ENCODE assay signal across 25 cellular contexts in the genomic region with DNA sequence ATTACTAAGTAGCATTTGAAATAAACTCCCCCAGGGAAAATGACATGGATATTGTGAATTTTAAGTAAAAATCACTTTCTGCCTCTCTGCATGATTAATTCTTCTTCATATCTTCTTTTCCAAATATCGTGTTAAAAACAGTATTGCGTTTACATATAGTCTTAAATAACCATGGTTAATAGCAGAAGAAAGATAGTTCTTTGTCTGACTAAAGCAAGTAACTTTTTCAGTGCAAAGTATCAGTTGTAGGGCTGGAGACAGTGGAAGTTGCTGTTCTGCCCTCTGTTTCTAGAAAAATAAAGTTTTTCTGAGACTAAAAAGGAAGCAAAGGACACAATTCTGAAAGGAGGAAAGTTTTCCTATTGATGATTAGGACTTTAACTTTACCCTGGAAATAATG.
DNase-seq lines count a peak whose midpoint lies in the region; ATAC-seq, FAIRE-seq and TF ChIP-seq lines count a peak whose summit lies in the region.
"Had no signal": no experiment of that assay in that cellular context is flagged by ENCODE, and none has a peak within 500 bp of the region (broad histone marks: within the 10 kb centered on the region; RNA-seq: fewer than 3 reads in every experiment).

No MANE protein-coding gene starts in this region.

- ATAC-seq in A549 (no peak), HG03469 (IDR thresholded peaks at IDR 0.05; ENCODE audit: unreplicated experiment) (no peak)
- no peak for ATAC-seq in stimulated activated memory B cell treated with anti-CD40 and anti-IgM and Interleukin-4, amounts not matched to agents 10 μg/mL and 1 μg/mL and 100 μg/mL, for 72 hours
- ATAC-seq: stimulated activated effector memory CD8-positive, alpha-beta T cell treated with anti-CD3 and anti-CD28 coated beads, Interleukin-12 subunit alpha, Interleukin-12 subunit beta, amount 100 ng/mL, for 72 hours had no signal

- no peaks in the 10 kb centered on the region for H3K79me1 ChIP-seq in H1 (ENCODE audit: low read depth, low read length)

- H3K9me3 Mint-ChIP-seq in neural progenitor cell: peaks cover 24% of the 10 kb centered on the region
- H3K9me3 Mint-ChIP-seq in stimulated activated memory B cell treated with anti-CD40 and anti-IgM and Interleukin-4, amounts not matched to agents 10 μg/mL and 1 μg/mL and 100 μg/mL, for 72 hours: peaks cover 3% of the 10 kb centered on the region
- H3K9me3 Mint-ChIP-seq: activated T-cell treated with anti-CD3 and anti-CD28 coated beads, Interleukin-2, amount 50 U/mL, for 24 hours; T-helper 1 cell treated with Interleukin-12 subunit alpha and Interleukin-12 subunit beta and Interleukin-4 antibody, amounts not matched to agents 30 μg/mL and 1 μg/mL, for 36 hours had no signal

- H3K4me1 ChIP-seq in A549 (peaks cover 12% of the 10 kb centered on the region; the same call in 1 of the 3 replicates), Loucy (ENCODE audit: insufficient read depth, low read length, poor library complexity, severe bottlenecking) (peaks cover 13% of the 10 kb centered on the region), H1 (replicated peaks in 1 of 4; ENCODE audit: control insufficient read depth in 3 of 4, insufficient read depth in 4 of 4, low read length in 3 of 4) (peaks cover 0 to 11% (median 5%) of the 10 kb centered on the region in 4 experiments; a peak in 3 of 7 replicates), neural progenitor cell (peaks cover 8% of the 10 kb centered on the region)
- H3K4me1 ChIP-seq: esophagus squamous epithelium, transverse colon had no signal

- H4K20me1 ChIP-seq in Loucy (ENCODE audit: insufficient read depth, low read length, poor library complexity, severe bottlenecking): no peaks in the 10 kb centered on the region
- H4K20me1 ChIP-seq in H1 (replicated peaks in 1 of 2; ENCODE audit: control insufficient read depth in 1 of 2, insufficient read depth in 2 of 2, low read length in 2 of 2): no peaks in the 10 kb centered on the region
- H4K20me1 ChIP-seq in neural progenitor cell (ENCODE audit: low read depth): no peaks in the 10 kb centered on the region

- CTCF ChIA-PET in A549 (lab: Yijun Ruan, JAX): interaction anchor here (2.1 kb wide), 1 partner anchor 532 kb away, joined by 4 read pairs; no protein-coding TSS in a partner anchor
- CTCF ChIA-PET in H1 (lab: Charles Lee; ENCODE audit: partially characterized antibody): interaction anchor here (1.1 kb wide), 1 partner anchor 35 kb away, joined by 3 read pairs; no protein-coding TSS in a partner anchor

- no peak overlapping the region for H3K27ac Mint-ChIP-seq in neural progenitor cell
- H3K27ac Mint-ChIP-seq in stimulated activated memory B cell treated with anti-CD40 and anti-IgM and Interleukin-4, amounts not matched to agents 10 μg/mL and 1 μg/mL and 100 μg/mL, for 72 hours: no peak overlapping the region
- H3K27ac Mint-ChIP-seq: activated T-cell treated with anti-CD3 and anti-CD28 coated beads, Interleukin-2, amount 50 U/mL, for 24 hours; stimulated activated effector memory CD8-positive, alpha-beta T cell treated with anti-CD3 and anti-CD28 coated beads, Interleukin-12 subunit alpha, Interleukin-12 subunit beta, amount 100 ng/mL, for 72 hours; T-helper 1 cell treated with Interleukin-12 subunit alpha and Interleukin-12 subunit beta and Interleukin-4 antibody, amounts not matched to agents 30 μg/mL and 1 μg/mL, for 36 hours had no signal

- TF ChIP-seq RAD21 in A549 (conservative IDR thresholded peaks at IDR 0.05 in 1 of 2, IDR thresholded peaks at IDR 0.05 in 1 of 2): no peak
- no peak for TF ChIP-seq RAD21 in H1 (IDR thresholded peaks at IDR 0.05 in 1 of 2, conservative IDR thresholded peaks at IDR 0.05 in 1 of 2; ENCODE audit: low read depth in 2 of 2, low read length in 2 of 2)

- H2AK5ac ChIP-seq in H1 (ENCODE audit: low read depth, low read length): no peak overlapping the region

- peak overlapping the region in 1 of 2 experiments; percentile 58; a peak in 1 of 6 replicates for H3K27ac ChIP-seq in A549
- H3K27ac ChIP-seq in H1 (ENCODE audit: low read depth, low read length): no peak overlapping the region
- H3K27ac ChIP-seq in neural progenitor cell: no peak overlapping the region
- H3K27ac ChIP-seq: esophagus squamous epithelium, foreskin keratinocyte, RWPE1, SK-N-MC, transverse colon had no signal

- no peak overlapping the region for H3K23ac ChIP-seq in H1 (ENCODE audit: insufficient read length)

- no peak overlapping the region for H4K5ac ChIP-seq in H1 (ENCODE audit: insufficient read length, low read depth, low read length)

- no peak overlapping the region for H2BK5ac ChIP-seq in H1 (ENCODE audit: low read depth, low read length)

- no peaks in the 10 kb centered on the region for H3K9me3 ChIP-seq in A549
- H3K9me3 ChIP-seq in Loucy (ENCODE audit: insufficient read depth, low read depth, low read length): no peaks in the 10 kb centered on the region
- no peaks in the 10 kb centered on the region for H3K9me3 ChIP-seq in H1 (ENCODE audit: insufficient read depth in 2 of 2, low read depth in 1 of 2, low read length in 1 of 2)
- H3K9me3 ChIP-seq in neural progenitor cell (ENCODE audit: low read depth): no peaks in the 10 kb centered on the region
- H3K9me3 ChIP-seq: esophagus squamous epithelium, transverse colon had no signal

- no peaks in the 10 kb centered on the region for H3F3A ChIP-seq in Loucy (ENCODE audit: low read depth)
- no peaks in the 10 kb centered on the region for H3F3A ChIP-seq in neural progenitor cell (ENCODE audit: low read depth)

- H3K36me3 ChIP-seq in Loucy (ENCODE audit: insufficient read depth, low read length): no peaks in the 10 kb centered on the region
- H3K36me3 ChIP-seq in H1 (ENCODE audit: control insufficient read depth in 2 of 4, insufficient read depth in 4 of 4, low read length in 3 of 4): no peaks in the 10 kb centered on the region
- no peaks in the 10 kb centered on the region for H3K36me3 ChIP-seq in neural progenitor cell
- H3K36me3 ChIP-seq: esophagus squamous epithelium, transverse colon had no signal

- FAIRE-seq in A549 (lab: Jason Lieb, UNC) (no peak), H1 (lab: Jason Lieb, UNC) (no peak)
- FAIRE-seq: endometrium had no signal

- no peak for DNase-seq in A549 (ENCODE audit: low read depth in 1 of 2, low spot score in 1 of 2)
- DNase-seq in H1 (ENCODE audit: low read depth in 1 of 2, low spot score in 2 of 2): no peak
- DNase-seq in neural progenitor cell (ENCODE audit: low spot score): no peak
- no peak for DNase-seq in kidney glomerular epithelial cell (lab: John Stamatoyannopoulos, UW)
- DNase-seq in LoVo (ENCODE audit: low spot score): no peak
- DNase-seq: activated gamma-delta T cell treated with Interleukin-2 at 50 U/mL for 16 hours; activated T-cell treated with anti-CD3 and anti-CD28 coated beads, Interleukin-2, amount 50 U/mL, for 24 hours; Calu3; DND-41; esophagus squamous epithelium; GF-D8; NCI-H1092; NCI-H187; NCI-H446 treated with DMSO at 0.1 percent for 48 hours; transverse colon had no signal

- H3K56ac ChIP-seq in H1 (replicated peaks; ENCODE audit: insufficient read length, low read depth, low read length): no peak overlapping the region

- TF ChIP-seq POLR2A in A549 (IDR thresholded peaks at IDR 0.05; ENCODE audit: low read length): no peak
- no peak for TF ChIP-seq POLR2A in H1 (IDR thresholded peaks at IDR 0.05; ENCODE audit: control extremely low read depth in 1 of 2, low read depth in 2 of 2, low read length in 2 of 2)

- no peak overlapping the region for H2BK15ac ChIP-seq in H1 (ENCODE audit: low read length)

- peaks cover 10% of the 10 kb centered on the region for H3K27me3 Mint-ChIP-seq in neural progenitor cell (ENCODE audit: insufficient read depth, low read depth)
- no peaks in the 10 kb centered on the region for H3K27me3 Mint-ChIP-seq in stimulated activated memory B cell treated with anti-CD40 and anti-IgM and Interleukin-4, amounts not matched to agents 10 μg/mL and 1 μg/mL and 100 μg/mL, for 72 hours
- H3K27me3 Mint-ChIP-seq: activated T-cell treated with anti-CD3 and anti-CD28 coated beads, Interleukin-2, amount 50 U/mL, for 24 hours had no signal

- no peaks in the 10 kb centered on the region for H3K27me3 ChIP-seq in Loucy (ENCODE audit: insufficient read depth, low read length, poor library complexity, severe bottlenecking)
- H3K27me3 ChIP-seq in H1 (replicated peaks in 1 of 4; ENCODE audit: control insufficient read depth in 3 of 4, extremely low read depth in 1 of 4, insufficient read depth in 3 of 4, low read length in 3 of 4): no peaks in the 10 kb centered on the region
- H3K27me3 ChIP-seq in neural progenitor cell: no peaks in the 10 kb centered on the region
- H3K27me3 ChIP-seq: esophagus squamous epithelium, foreskin keratinocyte, transverse colon had no signal

- no peak overlapping the region for H3K14ac ChIP-seq in H1 (ENCODE audit: insufficient read length)

- POLR2A ChIA-PET in A549 (lab: Yijun Ruan, JAX) (interaction anchor here (1.3 kb wide), 1 partner anchor 530 kb away, joined by 3 read pairs; no protein-coding TSS in a partner anchor), H1 (lab: Charles Lee; ENCODE audit: partially characterized antibody) (interaction anchor here (0.7 kb wide), 1 partner anchor 1542 kb away, joined by 3 read pairs; no protein-coding TSS in a partner anchor)

- peak overlapping the region; percentile 40 for H3K4me2 ChIP-seq in A549
- H3K4me2 ChIP-seq in Loucy (ENCODE audit: low read depth, low read length, poor library complexity, severe bottlenecking): no peak overlapping the region
- no peak overlapping the region for H3K4me2 ChIP-seq in H1 (ENCODE audit: insufficient read depth in 1 of 2, low read depth in 2 of 2, low read length in 2 of 2)
- H3K4me2 ChIP-seq in neural progenitor cell: no peak overlapping the region

- no peak overlapping the region for H3K4ac ChIP-seq in H1 (replicated peaks; ENCODE audit: insufficient read length, low read depth, low read length)

- H2AFZ ChIP-seq in Loucy (ENCODE audit: low read length) (peak overlapping the region; percentile 82; the same call in 1 of the 2 replicates), H1 (ENCODE audit: low read length) (peak overlapping the region; percentile 48; the same call in 1 of the 2 replicates), neural progenitor cell (replicated peaks) (peak overlapping the region; percentile 61)

- no peak overlapping the region for H4K91ac ChIP-seq in H1 (replicated peaks; ENCODE audit: insufficient read length, low read length)

- TF ChIP-seq CTCF in A549 (IDR thresholded peaks at IDR 0.05) (no peak), Loucy (conservative IDR thresholded peaks at IDR 0.05; ENCODE audit: low read length) (no peak), H1 (IDR thresholded peaks at IDR 0.05; ENCODE audit: control extremely low read depth in 1 of 3, insufficient read depth in 1 of 3, low read depth in 1 of 3, low read length in 3 of 3) (no peak), neural progenitor cell (IDR thresholded peaks at IDR 0.05) (no peak)

- no peak overlapping the region for H4K8ac ChIP-seq in H1 (ENCODE audit: extremely low read depth, insufficient read depth, low read length)

- 36% methylated on average over 2 of the region's 2 CpGs for WGBS in A549 (ENCODE audit: missing lambda C conversion rate)
- WGBS in H1 (ENCODE audit: extremely low coverage in 1 of 2, insufficient coverage in 1 of 2, insufficient read length in 1 of 2, insufficient replicate concordance in 2 of 2, low coverage in 1 of 2, low lambda C conversion rate in 2 of 2, missing lambda C conversion rate in 1 of 2), 2 experiments: 35% methylated on average over 2 of the region's 2 CpGs; no CpG with 5 or more reads in 1 of the 2 experiments

- peaks cover 41% of the 10 kb centered on the region for H3K4me1 Mint-ChIP-seq in neural progenitor cell
- peaks cover 19% of the 10 kb centered on the region for H3K4me1 Mint-ChIP-seq in stimulated activated memory B cell treated with anti-CD40 and anti-IgM and Interleukin-4, amounts not matched to agents 10 μg/mL and 1 μg/mL and 100 μg/mL, for 72 hours
- H3K4me1 Mint-ChIP-seq: stimulated activated effector memory CD8-positive, alpha-beta T cell treated with anti-CD3 and anti-CD28 coated beads, Interleukin-12 subunit alpha, Interleukin-12 subunit beta, amount 100 ng/mL, for 72 hours had no signal

- H2BK20ac ChIP-seq in H1 (ENCODE audit: low read length): no peak overlapping the region

- no peak overlapping the region for H3K4me3 Mint-ChIP-seq in neural progenitor cell
- no peak overlapping the region for H3K4me3 Mint-ChIP-seq in stimulated activated memory B cell treated with anti-CD40 and anti-IgM and Interleukin-4, amounts not matched to agents 10 μg/mL and 1 μg/mL and 100 μg/mL, for 72 hours
- H3K4me3 Mint-ChIP-seq: activated T-cell treated with anti-CD3 and anti-CD28 coated beads, Interleukin-2, amount 50 U/mL, for 24 hours; stimulated activated effector memory CD8-positive, alpha-beta T cell treated with anti-CD3 and anti-CD28 coated beads, Interleukin-12 subunit alpha, Interleukin-12 subunit beta, amount 100 ng/mL, for 72 hours; T-helper 1 cell treated with Interleukin-12 subunit alpha and Interleukin-12 subunit beta and Interleukin-4 antibody, amounts not matched to agents 30 μg/mL and 1 μg/mL, for 36 hours had no signal

- H3K79me2 ChIP-seq in Loucy (ENCODE audit: insufficient read depth, low read length) (no peaks in the 10 kb centered on the region), H1 (ENCODE audit: control insufficient read depth in 1 of 2, insufficient read depth in 2 of 2, low read length in 2 of 2) (no peaks in the 10 kb centered on the region), neural progenitor cell (ENCODE audit: low read depth) (no peaks in the 10 kb centered on the region)

- no peaks in the 10 kb centered on the region for H3K23me2 ChIP-seq in H1 (ENCODE audit: low read depth, low read length)

- H2BK12ac ChIP-seq in H1 (ENCODE audit: low read depth, low read length): no peak overlapping the region

- no peak overlapping the region for H3K9ac ChIP-seq in Loucy (ENCODE audit: low read depth, low read length, poor library complexity, severe bottlenecking)
- no peak overlapping the region for H3K9ac ChIP-seq in H1 (replicated peaks in 1 of 4; ENCODE audit: extremely low read depth in 1 of 4, low read depth in 3 of 4, low read length in 3 of 4)
- H3K9ac ChIP-seq in neural progenitor cell: no peak overlapping the region

- no peak for TF ChIP-seq EP300 in A549 (IDR thresholded peaks at IDR 0.05)
- no peak for TF ChIP-seq EP300 in H1 (IDR thresholded peaks at IDR 0.05; ENCODE audit: borderline replicate concordance in 1 of 2, low read depth in 2 of 2, low read length in 2 of 2)

- H2BK120ac ChIP-seq in H1 (replicated peaks; ENCODE audit: low read depth, low read length): no peak overlapping the region

- H3K4me3 ChIP-seq in A549: no peak overlapping the region
- H3K4me3 ChIP-seq in Loucy (ENCODE audit: low read length, poor library complexity, severe bottlenecking): no peak overlapping the region
- H3K4me3 ChIP-seq in H1 (ENCODE audit: extremely low read depth in 1 of 4, insufficient read depth in 2 of 4, low read depth in 3 of 4, low read length in 4 of 4): no peak overlapping the region; a peak in 1 of 8 replicates
- H3K4me3 ChIP-seq in neural progenitor cell: no peak overlapping the region
- H3K4me3 ChIP-seq: esophagus squamous epithelium, lung, transverse colon had no signal

- no peak overlapping the region for H3K18ac ChIP-seq in H1 (ENCODE audit: extremely low read depth, low read length)

- H3K36me3 Mint-ChIP-seq in neural progenitor cell: peaks cover 6% of the 10 kb centered on the region
- H3K36me3 Mint-ChIP-seq in stimulated activated memory B cell treated with anti-CD40 and anti-IgM and Interleukin-4, amounts not matched to agents 10 μg/mL and 1 μg/mL and 100 μg/mL, for 72 hours: no peaks in the 10 kb centered on the region
- H3K36me3 Mint-ChIP-seq: stimulated activated effector memory CD8-positive, alpha-beta T cell treated with anti-CD3 and anti-CD28 coated beads, Interleukin-12 subunit alpha, Interleukin-12 subunit beta, amount 100 ng/mL, for 72 hours had no signal

- H3K9me2 ChIP-seq in Loucy (replicated peaks; ENCODE audit: low read depth, low read length): no peaks in the 10 kb centered on the region
